ENCODE assay signal across 9 cellular contexts in the genomic region with DNA sequence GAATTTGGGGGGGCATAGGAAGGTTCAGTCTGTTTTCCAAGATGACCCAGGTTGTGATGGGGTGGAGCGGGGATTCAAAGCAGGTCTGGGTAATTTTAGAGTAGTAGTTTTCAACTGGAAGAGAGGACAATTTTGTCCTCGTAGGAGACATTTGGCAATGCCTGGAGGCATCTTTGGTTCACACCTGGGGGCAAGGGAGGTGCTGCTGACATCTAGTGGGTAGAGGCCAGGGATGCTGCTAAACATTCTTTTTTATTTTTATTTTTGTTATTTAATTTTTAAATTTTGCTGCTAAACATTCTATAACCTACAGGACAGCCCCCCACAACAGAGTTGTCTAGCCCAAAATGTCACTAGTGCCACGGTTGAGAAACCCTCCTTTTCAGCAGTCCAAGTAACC. TPM values are rescaled to one million over a fixed set of nuclear protein-coding genes. Genes with fewer than 3 reads are reported as not detected.
DNase-seq lines count a peak whose midpoint lies in the region; ATAC-seq and TF ChIP-seq lines count a peak whose summit lies in the region.
"Had no signal": no experiment of that assay in that cellular context is flagged by ENCODE, and none has a peak within 500 bp of the region (broad histone marks: within the 10 kb centered on the region; RNA-seq: fewer than 3 reads in every experiment).

No MANE protein-coding gene starts in this region.

- no peak overlapping the region for H3K27ac Mint-ChIP-seq in activated CD4-positive, alpha-beta memory T cell treated with anti-CD3 and anti-CD28 coated beads, Interleukin-2, amount 10 ng/mL, durations not matched to agents 7 days and 5 days

- H3K9me3 ChIP-seq in right cardiac atrium (ENCODE audit: control insufficient read depth, low read length) (no peaks in the 10 kb centered on the region), iPS-15b (ENCODE audit: control insufficient read depth, insufficient read depth, low read length) (no peaks in the 10 kb centered on the region), vagina (no peaks in the 10 kb centered on the region)

- TF ChIP-seq POLR2A in vagina (IDR thresholded peaks at IDR 0.05): no peak

- DNase-seq in right cardiac atrium: no peak
- DNase-seq in Right ventricle myocardium inferior (ENCODE audit: missing footprints): no peak
- no peak for DNase-seq in activated CD4-positive, alpha-beta memory T cell treated with anti-CD3 and anti-CD28 coated beads, Interleukin-2, amount 10 ng/mL, durations not matched to agents 7 days and 5 days
- DNase-seq in vagina (ENCODE audit: extremely low spot score in 2 of 2): no peak
- DNase-seq in SIG-M5 treated with dmso at 0.1 percent for 504 hours (lab: John Stamatoyannopoulos, UW; ENCODE audit: unreplicated experiment): no peak
- DNase-seq: midbrain had no signal

- H3K9me3 Mint-ChIP-seq in activated CD4-positive, alpha-beta memory T cell treated with anti-CD3 and anti-CD28 coated beads, Interleukin-2, amount 10 ng/mL, durations not matched to agents 7 days and 5 days: no peaks in the 10 kb centered on the region

- intact Hi-C loops in right cardiac atrium (cut with DNase I): no loop called here
- intact Hi-C loops in Right ventricle myocardium inferior (cut with DNase I): loop anchor here (5.0 kb wide), 1 partner anchor 41 kb away; the partner anchor contains the start of genes OFD1 and TRAPPC2
- intact Hi-C loops in vagina (cut with DNase I): no loop called here

- H3K36me3 ChIP-seq in iPS-15b (ENCODE audit: control insufficient read depth, insufficient read depth, low read length) (no peaks in the 10 kb centered on the region), vagina (no peaks in the 10 kb centered on the region)

- peaks cover 8% of the 10 kb centered on the region for H3K4me1 ChIP-seq in right cardiac atrium (ENCODE audit: control insufficient read depth, insufficient read depth, low read length)
- H3K4me1 ChIP-seq in iPS-15b (ENCODE audit: control insufficient read depth, insufficient read depth, low read length): peaks cover 21% of the 10 kb centered on the region
- peaks cover 44% of the 10 kb centered on the region for H3K4me1 ChIP-seq in vagina

- no peak for ATAC-seq in right cardiac atrium
- no peak for ATAC-seq in Right ventricle myocardium inferior
- ATAC-seq in GM19324 (IDR thresholded peaks at IDR 0.05; ENCODE audit: low FRiP score, unreplicated experiment): no peak
- no peak for ATAC-seq in GM19328 (IDR thresholded peaks at IDR 0.05; ENCODE audit: unreplicated experiment)

- H3K36me3 Mint-ChIP-seq in activated CD4-positive, alpha-beta memory T cell treated with anti-CD3 and anti-CD28 coated beads, Interleukin-2, amount 10 ng/mL, durations not matched to agents 7 days and 5 days (ENCODE audit: low read depth): peaks cover 13% of the 10 kb centered on the region

- H3K27me3 ChIP-seq in right cardiac atrium (ENCODE audit: control insufficient read depth, insufficient read depth) (no peaks in the 10 kb centered on the region), iPS-15b (ENCODE audit: control insufficient read depth, insufficient read depth, low read length) (peaks cover 15% of the 10 kb centered on the region), vagina (no peaks in the 10 kb centered on the region)

- TF ChIP-seq CTCF in vagina (IDR thresholded peaks at IDR 0.05): no peak

- 66% methylated on average over 3 of the region's 3 CpGs for WGBS in right cardiac atrium

- H3K27ac ChIP-seq in right cardiac atrium (ENCODE audit: low read length): no peak overlapping the region
- peak overlapping the region; percentile 82 for H3K27ac ChIP-seq in vagina

- CTCF ChIA-PET in activated CD4-positive, alpha-beta memory T cell treated with anti-CD3 and anti-CD28 coated beads, Interleukin-2, amount 10 ng/mL, durations not matched to agents 7 days and 5 days (lab: Charles Lee): interaction anchor here (2.0 kb wide), 1 partner anchor 28 kb away, joined by 7 read pairs; no protein-coding TSS in a partner anchor

- peak overlapping the region; percentile 82 for H3K4me3 Mint-ChIP-seq in activated CD4-positive, alpha-beta memory T cell treated with anti-CD3 and anti-CD28 coated beads, Interleukin-2, amount 10 ng/mL, durations not matched to agents 7 days and 5 days

- POLR2A ChIA-PET in activated CD4-positive, alpha-beta memory T cell treated with anti-CD3 and anti-CD28 coated beads, Interleukin-2, amount 10 ng/mL, durations not matched to agents 7 days and 5 days (lab: Charles Lee): interaction anchor here (3.0 kb wide), 1 partner anchor 44 kb away, joined by 14 read pairs; the partner anchor contains the start of genes OFD1 and TRAPPC2

- H3K9ac ChIP-seq in iPS-15b (ENCODE audit: low read depth, low read length): no peak overlapping the region

- H3K27me3 Mint-ChIP-seq in activated CD4-positive, alpha-beta memory T cell treated with anti-CD3 and anti-CD28 coated beads, Interleukin-2, amount 10 ng/mL, durations not matched to agents 7 days and 5 days: no peaks in the 10 kb centered on the region

- peak overlapping the region; percentile 83 for H3K4me3 ChIP-seq in right cardiac atrium (ENCODE audit: low read length)
- peak overlapping the region; percentile 94 for H3K4me3 ChIP-seq in iPS-15b (ENCODE audit: low read depth, low read length)
- peak overlapping the region; percentile 60 to 74 for H3K4me3 ChIP-seq in vagina

- peaks cover 57% of the 10 kb centered on the region for H3K4me1 Mint-ChIP-seq in activated CD4-positive, alpha-beta memory T cell treated with anti-CD3 and anti-CD28 coated beads, Interleukin-2, amount 10 ng/mL, durations not matched to agents 7 days and 5 days

RNA-seq across cellular contexts. Expression of gene RAB9A, which starts 1.9 kb away (rescaled TPM):
- total RNA-seq in right cardiac atrium (10 to 100 TPM; 18.5 to 20.6 (median 19.5) TPM), Right ventricle myocardium inferior (20.7 TPM), vagina (15.0 TPM)
- 19.4 TPM for polyA plus RNA-seq in right cardiac atrium
- total RNA-seq in activated CD4-positive, alpha-beta memory T cell treated with anti-CD3 and anti-CD28 coated beads, Interleukin-2, amount 10 ng/mL, durations not matched to agents 7 days and 5 days: 10 to 100 TPM; 16.8 to 17.5 TPM

RNA-seq across cellular contexts. Expression of gene TCEANC, which starts 37.9 kb away (rescaled TPM):
- total RNA-seq in right cardiac atrium (1 to 10 TPM; 4.0 to 6.7 (median 4.5) TPM), Right ventricle myocardium inferior (6.4 TPM), vagina (3.2 TPM)
- polyA plus RNA-seq in right cardiac atrium: 1.5 TPM
- total RNA-seq in activated CD4-positive, alpha-beta memory T cell treated with anti-CD3 and anti-CD28 coated beads, Interleukin-2, amount 10 ng/mL, durations not matched to agents 7 days and 5 days: 1 to 10 TPM; 4.3 to 4.6 TPM

RNA-seq across cellular contexts. Expression of gene TRAPPC2, which starts 43.6 kb away (rescaled TPM):
- total RNA-seq in right cardiac atrium (1 to 10 TPM; 6.4 to 8.7 (median 7.8) TPM), Right ventricle myocardium inferior (7.1 TPM), vagina (14.2 TPM)
- 4.3 TPM for polyA plus RNA-seq in right cardiac atrium
- 10 to 100 TPM; 21.0 to 22.6 TPM for total RNA-seq in activated CD4-positive, alpha-beta memory T cell treated with anti-CD3 and anti-CD28 coated beads, Interleukin-2, amount 10 ng/mL, durations not matched to agents 7 days and 5 days

RNA-seq across cellular contexts. Expression of gene OFD1, which starts 43.7 kb away (rescaled TPM):
- 10 to 100 TPM in 3 of 4 donors, 1 to 10 TPM in 1; 9.8 to 13.2 (median 12.7) TPM for total RNA-seq in right cardiac atrium
- 11.4 TPM for polyA plus RNA-seq in right cardiac atrium
- total RNA-seq in Right ventricle myocardium inferior: 7.1 TPM
- total RNA-seq in activated CD4-positive, alpha-beta memory T cell treated with anti-CD3 and anti-CD28 coated beads, Interleukin-2, amount 10 ng/mL, durations not matched to agents 7 days and 5 days: 10 to 100 TPM; 41.3 to 47.3 TPM
- 49.1 TPM for total RNA-seq in vagina
